Comparison of ENCODE assay signal across 8 cellular contexts in the genomic region with DNA sequence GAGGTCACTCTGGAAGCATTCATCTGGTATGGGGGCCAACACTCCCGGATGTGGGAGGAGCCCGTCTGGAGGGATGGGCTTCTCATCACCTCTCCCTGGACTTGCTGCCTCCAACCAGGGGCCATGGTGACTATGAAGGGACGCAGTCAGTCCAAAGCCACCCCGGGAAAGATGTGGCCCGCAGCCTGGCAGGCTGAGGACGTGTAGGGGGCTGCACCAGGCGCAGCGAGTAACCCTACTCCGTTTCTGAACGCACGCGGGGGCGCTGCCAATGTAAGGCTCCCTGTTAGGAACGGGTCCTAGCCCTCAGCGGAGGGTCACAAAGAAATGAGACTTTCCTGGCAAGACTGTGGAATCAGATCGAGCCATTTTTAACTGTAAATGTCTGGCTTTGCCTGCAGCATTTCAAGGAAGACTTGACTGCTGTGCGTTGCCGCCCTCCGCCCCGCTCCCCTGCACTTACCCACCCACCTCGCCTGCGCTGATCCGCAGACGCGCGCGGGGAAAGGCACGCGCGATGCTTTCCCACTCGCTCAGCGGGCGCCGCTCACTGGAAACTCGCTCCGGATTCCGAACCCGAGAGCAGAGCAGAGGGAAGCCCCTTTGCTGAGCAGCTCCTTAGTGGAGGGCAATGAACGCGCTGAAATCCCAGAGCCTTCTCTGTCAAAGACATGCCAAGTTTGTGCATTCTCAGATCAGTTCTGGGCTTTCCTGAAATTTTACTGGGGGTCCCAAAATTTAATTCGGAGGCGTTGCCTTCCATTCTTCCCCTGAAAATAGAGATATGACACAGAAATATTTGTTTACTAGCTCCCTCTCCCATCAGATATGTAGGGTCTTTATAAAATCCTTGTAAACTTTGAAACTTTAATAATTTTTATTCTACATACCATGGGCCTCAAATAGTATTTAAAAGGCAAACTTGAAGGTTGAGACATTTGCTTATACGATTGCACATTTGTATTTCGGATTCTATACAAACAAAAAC. TPM values are rescaled to one million over a fixed set of nuclear protein-coding genes. Genes with fewer than 3 reads are reported as not detected.
DNase-seq lines count a peak whose midpoint lies in the region; ATAC-seq, FAIRE-seq and TF ChIP-seq lines count a peak whose summit lies in the region.

No MANE protein-coding gene starts in this region.

- peaks cover 73% of the 10 kb centered on the region for H3K27me3 Mint-ChIP-seq in stimulated activated naive CD8-positive, alpha-beta T cell treated with anti-CD3 and anti-CD28 coated beads, Interleukin-15, amount 100 ng/mL, for 72 hours

- peaks cover 3% of the 10 kb centered on the region for H3K9me1 ChIP-seq in keratinocyte (ENCODE audit: control insufficient read depth, extremely low read depth, insufficient read depth, low read length)

- no peaks in the 10 kb centered on the region for H3K79me2 ChIP-seq in keratinocyte (ENCODE audit: control insufficient read depth, insufficient read depth, low read length)

- H3K9me3 Mint-ChIP-seq in stimulated activated naive CD8-positive, alpha-beta T cell treated with anti-CD3 and anti-CD28 coated beads, Interleukin-15, amount 100 ng/mL, for 72 hours, result no peaks in the 10 kb centered on the region

- DNase-seq in HuH-7 (ENCODE audit: low spot score) (peak; percentile 68), astrocyte of the spinal cord (ENCODE audit: low read depth, low spot score) (no peak), keratinocyte (ENCODE audit: low read depth, low spot score) (no peak), AG08396 (ENCODE audit: low spot score) (no peak), H4 (ENCODE audit: low spot score) (no peak)
- no peak for DNase-seq in stimulated activated naive CD8-positive, alpha-beta T cell treated with anti-CD3 and anti-CD28 coated beads, Interleukin-15, amount 100 ng/mL, for 72 hours

- peak overlapping the region; percentile 86 for H3K4me2 ChIP-seq in keratinocyte (ENCODE audit: control insufficient read depth, extremely low read depth, insufficient read depth, low read depth, low read length)

- no peaks in the 10 kb centered on the region for H3K9me3 ChIP-seq in keratinocyte (ENCODE audit: control insufficient read depth, low read depth, low read length)

- no peaks in the 10 kb centered on the region for H4K20me1 ChIP-seq in keratinocyte (ENCODE audit: control insufficient read depth, extremely low read depth, insufficient read depth, low read length)

- in situ Hi-C loops in astrocyte of the spinal cord (cut with HindIII; ENCODE audit: low sequenced_read_pairs), result no loop called here

- ATAC-seq in stimulated activated naive CD8-positive, alpha-beta T cell treated with anti-CD3 and anti-CD28 coated beads, Interleukin-15, amount 100 ng/mL, for 72 hours, result peak; percentile 28
- ATAC-seq in GM18520 (IDR thresholded peaks at IDR 0.05; ENCODE audit: unreplicated experiment) (no peak), HG02885 (IDR thresholded peaks at IDR 0.05; ENCODE audit: poor library complexity, unreplicated experiment) (no peak)

- H3K9ac ChIP-seq in keratinocyte (ENCODE audit: control insufficient read depth, extremely low read depth, insufficient read depth, low read length), result peak overlapping the region; percentile 62

- peak overlapping the region; percentile 79 for H2AFZ ChIP-seq in keratinocyte (ENCODE audit: control insufficient read depth, low read length)

- TF ChIP-seq CTCF in astrocyte of the spinal cord (IDR thresholded peaks at IDR 0.05; ENCODE audit: low read depth, low read length) (no peak), keratinocyte (optimal IDR thresholded peaks at IDR 0.05 in 1 of 3, IDR thresholded peaks at IDR 0.05 in 1 of 3, conservative IDR thresholded peaks at IDR 0.05 in 1 of 3; ENCODE audit: extremely low read depth in 1 of 3, insufficient read depth in 2 of 3, low read length in 3 of 3) (no peak)

- dilution Hi-C loops in keratinocyte (cut with MboI; ENCODE audit: extremely low pct_ligation_motif_present, low sequenced_read_pairs), result no loop called here

- H3K27ac ChIP-seq in keratinocyte (ENCODE audit: control insufficient read depth, insufficient read depth, low read length), result peak overlapping the region; percentile 29

- H3K4me3 ChIP-seq in astrocyte of the spinal cord (ENCODE audit: low read depth, low read length) (peak overlapping the region; percentile 39), keratinocyte (ENCODE audit: control insufficient read depth in 2 of 3, extremely low read depth in 1 of 3, insufficient read depth in 2 of 3, low read depth in 1 of 3, low read length in 3 of 3) (peak overlapping the region; percentile 24 to 63 (median 58))

- no peak overlapping the region for H3K27ac Mint-ChIP-seq in stimulated activated naive CD8-positive, alpha-beta T cell treated with anti-CD3 and anti-CD28 coated beads, Interleukin-15, amount 100 ng/mL, for 72 hours

- H3K27me3 ChIP-seq in keratinocyte (ENCODE audit: control insufficient read depth, extremely low read depth, insufficient read depth, low read length), result no peaks in the 10 kb centered on the region

- no peak for FAIRE-seq in keratinocyte (lab: Jason Lieb, UNC)

- H3K4me1 ChIP-seq in keratinocyte (ENCODE audit: control insufficient read depth, extremely low read depth, insufficient read depth, low read length), result peaks cover 43% of the 10 kb centered on the region

- H3K36me3 ChIP-seq in keratinocyte (ENCODE audit: control insufficient read depth in 2 of 2, extremely low read depth in 1 of 2, insufficient read depth in 2 of 2, low read length in 2 of 2), result no peaks in the 10 kb centered on the region

- peaks cover 10% of the 10 kb centered on the region for H3K4me1 Mint-ChIP-seq in stimulated activated naive CD8-positive, alpha-beta T cell treated with anti-CD3 and anti-CD28 coated beads, Interleukin-15, amount 100 ng/mL, for 72 hours

- peak overlapping the region; percentile 23 to 51 for H3K4me3 Mint-ChIP-seq in stimulated activated naive CD8-positive, alpha-beta T cell treated with anti-CD3 and anti-CD28 coated beads, Interleukin-15, amount 100 ng/mL, for 72 hours

RNA-seq across cellular contexts. Expression of a gene that starts 54.9 kb away (rescaled TPM):
- 1.2 to 1.5 TPM (median 1.3 TPM) in 3 replicates for polyA plus RNA-seq in keratinocyte
- polyA plus RNA-seq in keratinocyte (2011; ENCODE audit: low read depth), result 6.0 TPM
- 1.2 and 1.8 TPM in 2 replicates for polyA plus RNA-seq in keratinocyte (2011; cell fraction: cytosol; rRNA removed)
- 1.1 and 1.6 TPM in 2 replicates for polyA plus RNA-seq in keratinocyte (2011; cell fraction: nucleus; rRNA removed)
- 0.92 and 7.4 TPM in 2 replicates for polyA plus RNA-seq in keratinocyte (2012; ENCODE audit: low replicate concordance)
- polyA minus RNA-seq in keratinocyte, result 0.49 to 3.0 TPM (median 1.0 TPM) in 3 replicates
- 1.2 TPM for polyA minus RNA-seq in keratinocyte (2011; cell fraction: cytosol; rRNA and poly(A)+ RNA removed)
- 0.70 and 1.2 TPM in 2 replicates for polyA minus RNA-seq in keratinocyte (2011; cell fraction: nucleus; rRNA and poly(A)+ RNA removed)
- 0.14 TPM in 1 of 2 replicates, not detected in the other for total RNA-seq in H4 (2014; rRNA removed; shearing (Covaris generic))
